ENCODE assay signal across 13 cellular contexts in genomic region chr12:78236264-78236663, GRCh38.
DNase-seq lines count a peak whose midpoint lies in the region; ATAC-seq and TF ChIP-seq lines count a peak whose summit lies in the region.
"Had no signal": no experiment of that assay in that cellular context is flagged by ENCODE, and none has a peak within 500 bp of the region (broad histone marks: within the 10 kb centered on the region; RNA-seq: fewer than 3 reads in every experiment).

No MANE protein-coding gene starts in this region.

- H3K27me3 ChIP-seq in HCT116 (ENCODE audit: insufficient read depth, low read length): no peaks in the 10 kb centered on the region
- H3K27me3 ChIP-seq: BLaER1 treated with 17β-estradiol and CSF1 and Interleukin-3, amounts not matched to agents 10 nM and 100 nM had no signal

- H3K4me3 ChIP-seq in HCT116 (replicated peaks in 1 of 2; ENCODE audit: low read depth in 1 of 2, low read length in 2 of 2) (no peak overlapping the region), epithelial cell of esophagus (ENCODE audit: low read length) (no peak overlapping the region)
- H3K4me3 ChIP-seq: BLaER1 treated with 17β-estradiol and CSF1 and Interleukin-3, amounts not matched to agents 10 nM and 100 nM; GM23338 had no signal

- no peaks in the 10 kb centered on the region for H3K4me1 ChIP-seq in HCT116 (ENCODE audit: control insufficient read depth in 1 of 2, insufficient read depth in 2 of 2, low read length in 2 of 2)
- H3K4me1 ChIP-seq: BLaER1 treated with 17β-estradiol and CSF1 and Interleukin-3, amounts not matched to agents 10 nM and 100 nM had no signal

- H4K20me1 ChIP-seq in HCT116 (ENCODE audit: insufficient read depth): no peaks in the 10 kb centered on the region
- H4K20me1 ChIP-seq: BLaER1 treated with 17β-estradiol and CSF1 and Interleukin-3, amounts not matched to agents 10 nM and 100 nM had no signal

- intact Hi-C loops in HCT116 (cut with micrococcal nuclease): no loop called here

- CTCF ChIA-PET in HCT116 (lab: Charles Lee): no interaction called here

- no peak for TF ChIP-seq POLR2A in HCT116 (IDR thresholded peaks at IDR 0.05; ENCODE audit: borderline replicate concordance, extremely low read depth, insufficient read depth, insufficient read length)

- TF ChIP-seq RAD21 in HCT116 (IDR thresholded peaks at IDR 0.05; ENCODE audit: low read depth): no peak

- H2AFZ ChIP-seq in HCT116 (ENCODE audit: low read depth, low read length, poor library complexity, severe bottlenecking): peak overlapping the region; percentile 7
- H2AFZ ChIP-seq: GM23338 had no signal

- BruUV-seq in HCT116 (replicated peaks; lab: Mats Ljungman, UMichigan): no TSS peak

- in situ Hi-C loops in G401 (cut with HindIII; ENCODE audit: low sequenced_read_pairs): no loop called here

- POLR2A ChIA-PET in HCT116 (lab: Charles Lee): no interaction called here

- no peak for TF ChIP-seq CTCF in HCT116 (IDR thresholded peaks at IDR 0.05 in 2 of 3, conservative IDR thresholded peaks at IDR 0.05 in 1 of 3; ENCODE audit: borderline replicate concordance in 1 of 3, insufficient read depth in 1 of 3, low read depth in 2 of 3, low read length in 2 of 3)
- TF ChIP-seq CTCF in epithelial cell of esophagus (IDR thresholded peaks at IDR 0.05; ENCODE audit: insufficient read depth, low read depth, low read length, missing control alignments): no peak

- no peak for ATAC-seq in HCT116
- ATAC-seq: CD8-positive, alpha-beta T cell; GM23338 had no signal

- no peak overlapping the region for H3K4me2 ChIP-seq in HCT116 (ENCODE audit: low read length)
- H3K4me2 ChIP-seq: BLaER1 treated with 17β-estradiol and CSF1 and Interleukin-3, amounts not matched to agents 10 nM and 100 nM; GM23338 had no signal

- no peak overlapping the region for H3K9ac ChIP-seq in HCT116 (ENCODE audit: low read length)
- H3K9ac ChIP-seq: BLaER1 treated with 17β-estradiol and CSF1 and Interleukin-3, amounts not matched to agents 10 nM and 100 nM had no signal

- no peaks in the 10 kb centered on the region for H3K36me3 ChIP-seq in HCT116 (ENCODE audit: control insufficient read depth in 1 of 2, insufficient read depth in 2 of 2, low read length in 2 of 2)
- H3K36me3 ChIP-seq: BLaER1 treated with 17β-estradiol and CSF1 and Interleukin-3, amounts not matched to agents 10 nM and 100 nM had no signal

- no peaks in the 10 kb centered on the region for H3K9me2 ChIP-seq in HCT116 (ENCODE audit: insufficient read depth)

- H3K79me2 ChIP-seq in HCT116 (ENCODE audit: insufficient read depth, low read length): no peaks in the 10 kb centered on the region

- H3K27ac ChIP-seq in HCT116 (ENCODE audit: low read depth, low read length): no peak overlapping the region
- H3K27ac ChIP-seq: BLaER1 treated with 17β-estradiol and CSF1 and Interleukin-3, amounts not matched to agents 10 nM and 100 nM had no signal

- no peak for DNase-seq in HCT116 (ENCODE audit: low read depth, low spot score)
- peak; percentile 31 for DNase-seq in amniotic epithelial cell (ENCODE audit: low read depth)
- DNase-seq in epithelial cell of esophagus (ENCODE audit: low read depth): peak; percentile 27
- no peak for DNase-seq in G401 (ENCODE audit: low spot score)
- no peak for DNase-seq in NCI-H2081 treated with DMSO at 0.1 percent for 48 hours (lab: John Stamatoyannopoulos, UW)
- DNase-seq in OCI-M2 (lab: John Stamatoyannopoulos, UW; ENCODE audit: unreplicated experiment): no peak
- DNase-seq: Calu3; CD8-positive, alpha-beta T cell; DMS79 treated with DMSO at 0.1 percent for 48 hours; HCEC 1CT; HFFc6 had no signal

- H3K9me3 ChIP-seq in HCT116 (ENCODE audit: control insufficient read depth in 1 of 2, insufficient read depth in 1 of 2, low read depth in 1 of 2, low read length in 2 of 2): no peaks in the 10 kb centered on the region
- H3K9me3 ChIP-seq: BLaER1 treated with 17β-estradiol and CSF1 and Interleukin-3, amounts not matched to agents 10 nM and 100 nM had no signal

- RAD21 ChIA-PET in HCT116 (lab: Charles Lee; ENCODE audit: low non-redundant PET in 1 of 2, low total read pairs in 2 of 2, uncharacterized antibody in 2 of 2, unreplicated experiment in 2 of 2): no interaction called here

TF ChIP-seq in HCT116, 20 proteins besides CTCF, POLR2A, EP300 and RAD21:
- no peak for TF ChIP-seq ZNF274 (IDR thresholded peaks at IDR 0.05; ENCODE audit: low read depth, low read length)
- no peak for TF ChIP-seq SRF (IDR thresholded peaks at IDR 0.05; ENCODE audit: low read depth)
- no peak for TF ChIP-seq TCF7L2 (IDR thresholded peaks at IDR 0.05; ENCODE audit: borderline replicate concordance, extremely low read depth, insufficient read depth, insufficient read length)
- no peak for TF ChIP-seq JUND (IDR thresholded peaks at IDR 0.05)
- no peak for TF ChIP-seq ZFX (IDR thresholded peaks at IDR 0.05)
- no peak for TF ChIP-seq MAX (IDR thresholded peaks at IDR 0.05)
- no peak for TF ChIP-seq ATF3 (IDR thresholded peaks at IDR 0.05)
- TF ChIP-seq SIN3A (IDR thresholded peaks at IDR 0.05; ENCODE audit: low read depth): no peak
- TF ChIP-seq ZBTB33 (IDR thresholded peaks at IDR 0.05; ENCODE audit: extremely low read depth, insufficient replicate concordance, low read length): no peak
- no peak for TF ChIP-seq SP1 (IDR thresholded peaks at IDR 0.05; ENCODE audit: low read depth)
- TF ChIP-seq EZH2phosphoT487 (IDR thresholded peaks at IDR 0.05; ENCODE audit: borderline replicate concordance): no peak
- no peak for TF ChIP-seq CEBPB (IDR thresholded peaks at IDR 0.05; ENCODE audit: low read depth)
- no peak for TF ChIP-seq EGR1 (IDR thresholded peaks at IDR 0.05; ENCODE audit: low read depth)
- TF ChIP-seq ELF1 (IDR thresholded peaks at IDR 0.05; ENCODE audit: borderline replicate concordance, low read depth): no peak
- TF ChIP-seq FOSL1 (IDR thresholded peaks at IDR 0.05; ENCODE audit: low read depth): no peak
- TF ChIP-seq EZH2 (IDR thresholded peaks at IDR 0.05): no peak
- TF ChIP-seq CBX3 (IDR thresholded peaks at IDR 0.05; ENCODE audit: low read depth): no peak

Comparison
In these comparisons a context has a peak if more than half of its experiments do, and no peak if none do; other contexts are left out.
1. DNase-seq: peak in amniotic epithelial cell (single experiment) and epithelial cell of esophagus (single experiment); none in HCT116 (single experiment), G401 (single experiment), NCI-H2081 treated with DMSO at 0.1 percent for 48 hours (single experiment) and OCI-M2 (single experiment).